In genomic region chr11:6297831-6298230, GRCh38 we compare ENCODE assay signal across 1 cellular context.
TF ChIP-seq lines count a peak whose summit lies in the region.

No MANE protein-coding gene starts in this region.

TF ChIP-seq in H1, 55 proteins besides CTCF, POLR2A, EP300 and RAD21 (continued from another document):
- TF ChIP-seq, protein P1, sequence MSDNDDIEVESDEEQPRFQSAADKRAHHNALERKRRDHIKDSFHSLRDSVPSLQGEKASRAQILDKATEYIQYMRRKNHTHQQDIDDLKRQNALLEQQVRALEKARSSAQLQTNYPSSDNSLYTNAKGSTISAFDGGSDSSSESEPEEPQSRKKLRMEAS (IDR thresholded peaks at IDR 0.05): no peak
- TF ChIP-seq POLR2AphosphoS5 (IDR thresholded peaks at IDR 0.05; ENCODE audit: low read depth, low read length) (no peak), ZNF274 (IDR thresholded peaks at IDR 0.05; ENCODE audit: borderline replicate concordance, extremely low read depth, low read length) (no peak), EGR1 (IDR thresholded peaks at IDR 0.05; ENCODE audit: borderline replicate concordance, low read depth, low read length) (no peak), JUND (IDR thresholded peaks at IDR 0.05; ENCODE audit: low read length) (no peak), SUZ12 (IDR thresholded peaks at IDR 0.05; ENCODE audit: low read length) (no peak), KDM1A (IDR thresholded peaks at IDR 0.05; ENCODE audit: borderline replicate concordance, low read length) (no peak), NRF1 (IDR thresholded peaks at IDR 0.05; ENCODE audit: low read depth, low read length) (no peak), TEAD4 (IDR thresholded peaks at IDR 0.05; ENCODE audit: low read depth, low read length) (no peak), TCF12 (IDR thresholded peaks at IDR 0.05; ENCODE audit: low read depth, low read length) (no peak), CTBP2 (IDR thresholded peaks at IDR 0.05; ENCODE audit: borderline replicate concordance, insufficient read depth, insufficient read length, low read length) (no peak), SP2 (IDR thresholded peaks at IDR 0.05; ENCODE audit: low read length) (no peak)
TF ChIP-seq in H1: peak in this region for 0.
